In genomic region chr1:74771913-74772515, GRCh38 we compare ENCODE assay signal across 2 cellular contexts.
TF ChIP-seq lines count a peak whose summit lies in the region.

No MANE protein-coding gene starts in this region.

TF ChIP-seq in H1, 55 proteins besides CTCF, POLR2A, EP300 and RAD21:
- no peak for TF ChIP-seq CHD7 (IDR thresholded peaks at IDR 0.05; ENCODE audit: insufficient replicate concordance, low read length)
- TF ChIP-seq ASH2L (IDR thresholded peaks at IDR 0.05; ENCODE audit: low read length): no peak
- TF ChIP-seq SP1 (IDR thresholded peaks at IDR 0.05; ENCODE audit: low read depth, low read length): no peak
- no peak for TF ChIP-seq ATF3 (IDR thresholded peaks at IDR 0.05; ENCODE audit: insufficient read depth, low read depth, low read length)

TF ChIP-seq in neural cell, 6 proteins besides CTCF, POLR2A, EP300 and RAD21:
- TF ChIP-seq POLR2AphosphoS5 (IDR thresholded peaks at IDR 0.05) (no peak), EZH2 (IDR thresholded peaks at IDR 0.05; ENCODE audit: borderline replicate concordance, insufficient read depth, low read length, poor library complexity, severe bottlenecking) (no peak), SMC3 (conservative IDR thresholded peaks at IDR 0.05; ENCODE audit: poor library complexity) (peak; percentile 87), REST (IDR thresholded peaks at IDR 0.05; ENCODE audit: borderline replicate concordance) (no peak), TAF1 (IDR thresholded peaks at IDR 0.05; ENCODE audit: low read depth) (no peak), MXI1 (conservative IDR thresholded peaks at IDR 0.05; ENCODE audit: poor library complexity, severe bottlenecking) (no peak)
